In genomic region chr3:7752005-7752404, GRCh38 we compare ENCODE assay signal across 31 cellular contexts.
"Had no signal": no experiment of that assay in that cellular context is flagged by ENCODE, and none has a peak within 500 bp of the region (broad histone marks: within the 10 kb centered on the region; RNA-seq: fewer than 3 reads in every experiment).

No MANE protein-coding gene starts in this region.

- DNase-seq: activated CD4-positive, alpha-beta T cell treated with anti-CD3 and anti-CD28 coated beads for 1 hour; activated CD4-positive, alpha-beta T cell treated with anti-CD3 and anti-CD28 coated beads for 4 hours; activated CD4-positive, alpha-beta T cell treated with anti-CD3 and anti-CD28 coated beads, Interleukin-2, amount 10 ng/mL, durations not matched to agents 7 days and 5 days; activated CD4-positive, alpha-beta T cell treated with anti-CD3 and anti-CD28 coated beads, Interleukin-2, amount 50 U/mL, for 4 hours; activated CD8-positive, alpha-beta memory T cell treated with anti-CD3 and anti-CD28 coated beads for 24 hours; activated CD8-positive, alpha-beta T cell treated with anti-CD3 and anti-CD28 coated beads for 36 hours; activated effector memory CD4-positive, alpha-beta T cell treated with anti-CD3 and anti-CD28 coated beads, Interleukin-2, amount 50 U/mL, for 16 hours; activated naive CD4-positive, alpha-beta T cell treated with anti-CD3 and anti-CD28 coated beads for 36 hours; activated naive CD8-positive, alpha-beta T cell treated with anti-CD3 and anti-CD28 coated beads for 36 hours; activated naive CD8-positive, alpha-beta T cell treated with anti-CD3 and anti-CD28 coated beads, Interleukin-2, amount 50 U/mL, for 24 hours; activated T-cell treated with anti-CD3 and anti-CD28 coated beads, Interleukin-2, amount 50 U/mL, for 4 hours; adrenal gland; amygdala; aorta; body of pancreas; caudate nucleus; cortex of kidney; dermis blood vessel endothelial cell; effector CD4-positive, alpha-beta T cell; effector memory CD8-positive, alpha-beta T cell; erythroblast; foreskin keratinocyte; gastrocnemius medialis; T-helper 1 cell; T-helper 17 cell; T1000 had no signal

- H3K4me1 ChIP-seq: adrenal gland, body of pancreas, foreskin keratinocyte, gastrocnemius medialis had no signal

- H3K27ac ChIP-seq: adrenal gland, body of pancreas, esophagus muscularis mucosa, foreskin keratinocyte, gastrocnemius medialis had no signal

- FAIRE-seq: colon had no signal

- H3K9me3 Mint-ChIP-seq: activated CD4-positive, alpha-beta T cell treated with anti-CD3 and anti-CD28 coated beads, Interleukin-2, amount 10 ng/mL, durations not matched to agents 7 days and 5 days; activated naive CD4-positive, alpha-beta T cell treated with anti-CD3 and anti-CD28 coated beads for 36 hours; activated naive CD4-positive, alpha-beta T cell treated with anti-CD3 and anti-CD28 coated beads, Interleukin-2, amount 50 U/mL, for 24 hours; activated naive CD8-positive, alpha-beta T cell treated with anti-CD3 and anti-CD28 coated beads for 36 hours; activated naive CD8-positive, alpha-beta T cell treated with anti-CD3 and anti-CD28 coated beads, Interleukin-2, amount 50 U/mL, for 24 hours; activated T-cell treated with anti-CD3 and anti-CD28 coated beads, Interleukin-2, amount 50 U/mL, for 4 hours; activated T-helper 2 cell treated with anti-CD3 and anti-CD28 coated beads, Interferon-gamma antibody, Interleukin-2, Interleukin-4, amounts not matched to agents 10 μg/mL and 5 μg/mL and 100 μg/mL, durations not matched to agents 14 hours and 24 hours and 36 hours; T-helper 2 cell treated with Interferon-gamma antibody and Interleukin-4, amounts not matched to agents 5 μg/mL and 100 μg/mL, for 36 hours had no signal

- ATAC-seq: activated CD8-positive, alpha-beta T cell treated with anti-CD3 and anti-CD28 coated beads for 36 hours; activated naive CD8-positive, alpha-beta T cell treated with anti-CD3 and anti-CD28 coated beads, Interleukin-2, amount 50 U/mL, for 24 hours; activated T-cell treated with anti-CD3 and anti-CD28 coated beads, Interleukin-2, amount 50 U/mL, for 4 hours; body of pancreas; effector memory CD8-positive, alpha-beta T cell; foreskin keratinocyte; gastrocnemius medialis; T-helper 17 cell had no signal

- H3K36me3 ChIP-seq: adrenal gland, esophagus muscularis mucosa, gastrocnemius medialis had no signal

- H3K27me3 ChIP-seq: adrenal gland, body of pancreas, esophagus muscularis mucosa, foreskin keratinocyte, gastrocnemius medialis had no signal

- H3K9me3 ChIP-seq: adrenal gland, body of pancreas, esophagus muscularis mucosa, gastrocnemius medialis had no signal

- H3K4me3 ChIP-seq: adrenal gland, body of pancreas, esophagus muscularis mucosa, gastrocnemius medialis had no signal

- H3K36me3 Mint-ChIP-seq: activated naive CD8-positive, alpha-beta T cell treated with anti-CD3 and anti-CD28 coated beads for 36 hours had no signal

- H3K27me3 Mint-ChIP-seq: activated CD4-positive, alpha-beta T cell treated with anti-CD3 and anti-CD28 coated beads, Interleukin-2, amount 10 ng/mL, durations not matched to agents 7 days and 5 days; activated CD8-positive, alpha-beta T cell treated with anti-CD3 and anti-CD28 coated beads for 36 hours; activated naive CD4-positive, alpha-beta T cell treated with anti-CD3 and anti-CD28 coated beads, Interleukin-2, amount 50 U/mL, for 24 hours; activated naive CD8-positive, alpha-beta T cell treated with anti-CD3 and anti-CD28 coated beads for 36 hours; activated naive CD8-positive, alpha-beta T cell treated with anti-CD3 and anti-CD28 coated beads, Interleukin-2, amount 50 U/mL, for 24 hours; T-helper 17 cell had no signal

- H3K27ac Mint-ChIP-seq: activated CD4-positive, alpha-beta T cell treated with anti-CD3 and anti-CD28 coated beads, Interleukin-2, amount 10 ng/mL, durations not matched to agents 7 days and 5 days; activated CD8-positive, alpha-beta T cell treated with anti-CD3 and anti-CD28 coated beads for 36 hours; activated naive CD4-positive, alpha-beta T cell treated with anti-CD3 and anti-CD28 coated beads for 36 hours; activated naive CD4-positive, alpha-beta T cell treated with anti-CD3 and anti-CD28 coated beads, Interleukin-2, amount 50 U/mL, for 24 hours; activated naive CD8-positive, alpha-beta T cell treated with anti-CD3 and anti-CD28 coated beads for 36 hours; activated naive CD8-positive, alpha-beta T cell treated with anti-CD3 and anti-CD28 coated beads, Interleukin-2, amount 50 U/mL, for 24 hours; activated T-helper 2 cell treated with anti-CD3 and anti-CD28 coated beads, Interferon-gamma antibody, Interleukin-2, Interleukin-4, amounts not matched to agents 10 μg/mL and 5 μg/mL and 100 μg/mL, durations not matched to agents 14 hours and 24 hours and 36 hours; effector memory CD8-positive, alpha-beta T cell; T-helper 17 cell; T-helper 2 cell treated with Interferon-gamma antibody and Interleukin-4, amounts not matched to agents 5 μg/mL and 100 μg/mL, for 36 hours had no signal

- H3K4me3 Mint-ChIP-seq: activated CD4-positive, alpha-beta T cell treated with anti-CD3 and anti-CD28 coated beads, Interleukin-2, amount 10 ng/mL, durations not matched to agents 7 days and 5 days; activated CD8-positive, alpha-beta T cell treated with anti-CD3 and anti-CD28 coated beads for 36 hours; activated naive CD4-positive, alpha-beta T cell treated with anti-CD3 and anti-CD28 coated beads for 36 hours; activated naive CD4-positive, alpha-beta T cell treated with anti-CD3 and anti-CD28 coated beads, Interleukin-2, amount 50 U/mL, for 24 hours; activated naive CD8-positive, alpha-beta T cell treated with anti-CD3 and anti-CD28 coated beads for 36 hours; activated naive CD8-positive, alpha-beta T cell treated with anti-CD3 and anti-CD28 coated beads, Interleukin-2, amount 50 U/mL, for 24 hours; activated T-cell treated with anti-CD3 and anti-CD28 coated beads, Interleukin-2, amount 50 U/mL, for 4 hours; effector memory CD8-positive, alpha-beta T cell; T-helper 17 cell; T-helper 2 cell treated with Interferon-gamma antibody and Interleukin-4, amounts not matched to agents 5 μg/mL and 100 μg/mL, for 36 hours had no signal
